1 cellular context compared by ENCODE assay signal in genomic region chr18:8842506-8842905, GRCh38.
TF ChIP-seq lines count a peak whose summit lies in the region.

No MANE protein-coding gene starts in this region.

TF ChIP-seq in GM23338, 12 proteins besides CTCF, POLR2A, EP300 and RAD21 (continued from another document):
- TF ChIP-seq ZNF462 (CRISPR knock-in tag; IDR thresholded peaks at IDR 0.05) (no peak), JUNB (IDR thresholded peaks at IDR 0.05; ENCODE audit: unreplicated experiment) (no peak), REST (IDR thresholded peaks at IDR 0.05; ENCODE audit: unreplicated experiment) (no peak), EZH2phosphoT487 (IDR thresholded peaks at IDR 0.05; ENCODE audit: unreplicated experiment) (no peak), STAT1 (IDR thresholded peaks at IDR 0.05; ENCODE audit: unreplicated experiment) (no peak), ZNF331 (CRISPR knock-in tag; IDR thresholded peaks at IDR 0.05; ENCODE audit: low read depth) (no peak), ZNF114 (CRISPR knock-in tag; IDR thresholded peaks at IDR 0.05) (no peak), ETS1 (IDR thresholded peaks at IDR 0.05) (no peak)
